In the genomic region with DNA sequence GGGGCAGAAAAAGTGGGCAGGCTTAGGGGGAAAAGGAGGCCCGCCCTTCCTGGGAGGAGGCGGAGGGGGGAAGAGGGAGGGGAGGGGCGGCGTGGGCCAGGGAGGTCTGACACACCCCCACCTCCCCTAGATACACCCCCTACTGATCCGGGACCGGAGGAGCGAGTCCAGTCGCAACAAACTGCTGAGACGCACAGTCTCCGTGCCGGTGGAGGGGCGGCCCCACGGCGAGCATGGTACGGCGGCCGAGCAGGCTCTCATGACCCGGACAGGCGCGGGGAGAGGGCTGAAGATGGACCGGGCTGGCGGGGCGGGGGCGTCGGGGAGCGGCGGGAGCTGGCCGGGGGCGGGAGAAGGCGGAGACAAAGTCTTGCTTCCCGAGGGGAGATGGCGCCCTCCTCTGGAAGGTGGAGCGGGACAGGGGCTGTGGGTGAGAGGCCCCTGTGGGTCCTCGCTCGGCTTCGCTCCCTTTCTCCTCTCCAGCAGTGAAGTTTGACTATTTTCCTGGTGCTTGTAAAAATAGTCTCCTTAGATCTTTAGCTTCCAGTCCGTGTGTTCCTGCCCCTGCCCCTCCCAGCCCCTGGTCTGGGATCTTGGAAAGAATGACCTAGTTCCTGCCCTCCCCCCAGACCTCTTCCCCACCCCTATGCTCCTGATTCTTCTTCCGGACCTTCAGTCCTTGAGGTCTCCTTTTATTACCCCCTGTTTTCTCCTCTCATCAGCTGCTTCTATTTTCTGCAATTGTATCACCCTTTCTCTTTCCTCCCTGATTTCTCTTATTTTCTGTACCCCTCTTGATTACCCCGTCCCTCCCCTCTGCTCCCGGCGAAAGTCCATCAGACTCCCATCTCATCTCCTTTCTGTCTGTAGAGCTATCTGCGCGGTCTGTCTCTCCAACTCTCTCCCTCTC, we compare ENCODE assay signal across 8 cellular contexts. TPM values are rescaled to one million over a fixed set of nuclear protein-coding genes. Genes with fewer than 3 reads are reported as not detected.
DNase-seq lines count a peak whose midpoint lies in the region; ATAC-seq and TF ChIP-seq lines count a peak whose summit lies in the region.

No MANE protein-coding gene starts in this region.

- no peak for TF ChIP-seq RAD21 in HCT116 (IDR thresholded peaks at IDR 0.05; ENCODE audit: low read depth)

- H4K20me1 ChIP-seq in HCT116 (ENCODE audit: insufficient read depth) = no peaks in the 10 kb centered on the region

- RAD21 ChIA-PET in HCT116 (lab: Charles Lee; ENCODE audit: low non-redundant PET in 1 of 2, low total read pairs in 2 of 2, uncharacterized antibody in 2 of 2, unreplicated experiment in 2 of 2) = interaction anchor here in 1 of 2 experiments (0.6 kb wide), 1 partner anchor 146 kb away, joined by 3 read pairs; no protein-coding TSS in a partner anchor

- H3K9me3 ChIP-seq in HCT116 (ENCODE audit: control insufficient read depth in 1 of 2, insufficient read depth in 1 of 2, low read depth in 1 of 2, low read length in 2 of 2) = no peaks in the 10 kb centered on the region

- no peaks in the 10 kb centered on the region for H3K9me2 ChIP-seq in HCT116 (ENCODE audit: insufficient read depth)

- ATAC-seq in HCT116 (peak; percentile 77), HG03571 (IDR thresholded peaks at IDR 0.05; ENCODE audit: unreplicated experiment) (no peak)

- DNase-seq in DMS53 (lab: John Stamatoyannopoulos, UW) (peak; percentile 94), HCT116 (ENCODE audit: low read depth, low spot score) (peak; percentile 63), NCI-H2227 (lab: John Stamatoyannopoulos, UW; ENCODE audit: unreplicated experiment) (peak; percentile 87), cerebellar cortex (ENCODE audit: low spot score) (peak; percentile 80), kidney epithelial cell (ENCODE audit: low read depth) (no peak)
- peak; percentile 70 for DNase-seq in activated CD4-positive, alpha-beta T cell treated with anti-CD3 and anti-CD28 coated beads for 1 hour
- DNase-seq in stimulated activated CD4-positive, alpha-beta T cell treated with anti-CD3 and anti-CD28 coated beads, Interleukin-15, amount 100 ng/mL, for 24 hours = peak; percentile 91

- peaks cover 22 to 56% of the 10 kb centered on the region in 2 experiments for H3K4me1 ChIP-seq in HCT116 (ENCODE audit: control insufficient read depth in 1 of 2, insufficient read depth in 2 of 2, low read length in 2 of 2)

- H2AFZ ChIP-seq in HCT116 (ENCODE audit: low read depth, low read length, poor library complexity, severe bottlenecking) = no peak overlapping the region

- no peaks in the 10 kb centered on the region for H3K79me2 ChIP-seq in HCT116 (ENCODE audit: insufficient read depth, low read length)

- BruUV-seq in HCT116 (replicated peaks; lab: Mats Ljungman, UMichigan) = no TSS peak

- peak overlapping the region; percentile 86 for H3K27ac ChIP-seq in HCT116 (ENCODE audit: low read depth, low read length)

- TF ChIP-seq CTCF in HCT116 (IDR thresholded peaks at IDR 0.05 in 2 of 3, conservative IDR thresholded peaks at IDR 0.05 in 1 of 3; ENCODE audit: borderline replicate concordance in 1 of 3, insufficient read depth in 1 of 3, low read depth in 2 of 3, low read length in 2 of 3) (peak in 2 of 3 experiments; percentile 60 to 65; a peak in 4 of 6 replicates), kidney epithelial cell (IDR thresholded peaks at IDR 0.05; ENCODE audit: insufficient read depth, low read length, poor library complexity, severe bottlenecking) (peak; percentile 70)

- intact Hi-C loops in HCT116 (cut with micrococcal nuclease) = loop anchor here (5.0 kb wide), 1 partner anchor 129 kb away; the partner anchor contains the start of gene RGL2

- no peaks in the 10 kb centered on the region for H3K36me3 ChIP-seq in HCT116 (ENCODE audit: control insufficient read depth in 1 of 2, insufficient read depth in 2 of 2, low read length in 2 of 2)
- no peaks in the 10 kb centered on the region for H3K36me3 ChIP-seq in kidney epithelial cell (ENCODE audit: control insufficient read depth, insufficient read depth, low read length)

- H3K27me3 ChIP-seq in HCT116 (ENCODE audit: insufficient read depth, low read length) (no peaks in the 10 kb centered on the region), kidney epithelial cell (ENCODE audit: control insufficient read depth, insufficient read depth, low read length) (no peaks in the 10 kb centered on the region)

- CTCF ChIA-PET in HCT116 (lab: Charles Lee) = interaction anchor here (0.7 to 1.6 kb wide), 4 partner anchors 14 to 149 kb away, joined by 3 to 7 read pairs (median 4); partner anchors contain the start of genes B3GALT4 and ZBTB9

- H3K9ac ChIP-seq in HCT116 (ENCODE audit: low read length) = peak overlapping the region; percentile 75

- peak; percentile 64 for TF ChIP-seq POLR2A in HCT116 (IDR thresholded peaks at IDR 0.05; ENCODE audit: borderline replicate concordance, extremely low read depth, insufficient read depth, insufficient read length)

- POLR2A ChIA-PET in HCT116 (lab: Charles Lee) = interaction anchor here (0.6 to 2.1 kb wide), 2 partner anchors 29 to 154 kb away, joined by 3 to 7 read pairs; partner anchors contain the start of genes RPS18, VPS52 and ZBTB9

- H3K4me3 ChIP-seq in HCT116 (replicated peaks in 1 of 2; ENCODE audit: low read depth in 1 of 2, low read length in 2 of 2) (peak overlapping the region; percentile 65 to 68), kidney epithelial cell (ENCODE audit: low read depth, low read length) (peak overlapping the region; percentile 59)

- H3K4me2 ChIP-seq in HCT116 (ENCODE audit: low read length) = peak overlapping the region; percentile 82

TF ChIP-seq in HCT116, 20 proteins besides CTCF, POLR2A, EP300 and RAD21:
- TF ChIP-seq POLR2AphosphoS5 (IDR thresholded peaks at IDR 0.05; ENCODE audit: low read depth, low read length) = peak; percentile 86
- TF ChIP-seq ZNF274 (IDR thresholded peaks at IDR 0.05; ENCODE audit: low read depth, low read length) = no peak
TF ChIP-seq in HCT116: peak in this region for 1.

RNA-seq across cellular contexts. Expression of gene SYNGAP1, which starts 6.1 kb away (rescaled TPM):
- total RNA-seq in HCT116 (2021; ENCODE audit: unreplicated experiment) (11.5 TPM), kidney epithelial cell (3.3 and 4.2 TPM in 2 replicates)
- 6.9 and 8.0 TPM in 2 replicates for polyA plus RNA-seq in HCT116 (2012)

RNA-seq across cellular contexts. Expression of gene CUTA, which starts 8.0 kb away (rescaled TPM):
- total RNA-seq in HCT116 (2021; ENCODE audit: unreplicated experiment) (186 TPM), kidney epithelial cell (226 and 227 TPM in 2 replicates)
- polyA plus RNA-seq in HCT116 (2012) = 184 and 226 TPM in 2 replicates

RNA-seq across cellular contexts. Expression of gene PHF1, which starts 15.1 kb away (rescaled TPM):
- 40.2 TPM for total RNA-seq in HCT116 (2021; ENCODE audit: unreplicated experiment)
- polyA plus RNA-seq in HCT116 (2012) = 44.1 and 49.9 TPM in 2 replicates
- 27.9 and 28.0 TPM in 2 replicates for total RNA-seq in kidney epithelial cell

RNA-seq across cellular contexts. Expression of gene ZBTB9, which starts 28.5 kb away (rescaled TPM):
- total RNA-seq in HCT116 (2021; ENCODE audit: unreplicated experiment) (14.2 TPM), kidney epithelial cell (7.4 and 7.6 TPM in 2 replicates)
- polyA plus RNA-seq in HCT116 (2012) = 9.1 and 11.0 TPM in 2 replicates

RNA-seq across cellular contexts. Expression of gene KIFC1, which starts 34.3 kb away (rescaled TPM):
- total RNA-seq in HCT116 (2021; ENCODE audit: unreplicated experiment) (84.7 TPM), kidney epithelial cell (8.4 and 10.3 TPM in 2 replicates)
- polyA plus RNA-seq in HCT116 (2012) = 98.1 and 101 TPM in 2 replicates
